Comparison of ENCODE assay signal across 8 cellular contexts in the genomic region with DNA sequence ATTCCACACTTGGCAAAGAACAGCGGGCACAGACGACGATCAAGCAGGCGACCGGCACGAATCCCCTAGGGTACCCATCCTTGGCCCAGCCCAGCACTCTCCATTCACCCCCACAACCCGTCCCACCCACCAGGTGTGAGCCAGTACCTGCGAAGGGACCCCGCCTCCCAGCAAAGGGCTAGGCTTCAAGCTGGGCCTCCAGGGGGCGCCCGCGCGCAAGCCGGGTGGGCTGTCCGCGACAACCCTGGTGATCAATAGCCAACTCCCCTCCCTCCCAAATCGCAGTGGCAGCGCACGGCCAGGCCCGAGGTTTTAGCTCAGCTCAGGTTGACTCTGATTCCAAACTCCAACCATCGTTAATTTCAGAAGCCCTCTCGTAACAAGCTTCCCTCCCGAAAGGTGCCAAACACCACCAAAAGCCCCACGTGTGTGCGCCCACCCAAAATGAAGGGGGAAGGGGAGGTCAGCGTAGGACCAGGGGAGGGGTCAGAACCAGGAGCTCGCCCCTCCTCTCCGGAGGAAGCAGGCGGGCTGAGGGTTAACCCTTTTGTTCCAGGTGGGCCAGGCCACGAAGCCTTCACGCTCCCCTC. TPM values are rescaled to one million over a fixed set of nuclear protein-coding genes. Genes with fewer than 3 reads are reported as not detected.
DNase-seq lines count a peak whose midpoint lies in the region; ATAC-seq and TF ChIP-seq lines count a peak whose summit lies in the region.

No MANE protein-coding gene starts in this region.

- no peaks in the 10 kb centered on the region for H3K9me3 Mint-ChIP-seq in neural progenitor cell

- H3K4me1 ChIP-seq in esophagus squamous epithelium = peaks cover 11 to 28% (median 17%) of the 10 kb centered on the region in 3 donors
- peaks cover 63% of the 10 kb centered on the region for H3K4me1 ChIP-seq in neural progenitor cell
- H3K4me1 ChIP-seq in subcutaneous abdominal adipose tissue (ENCODE audit: control insufficient read depth in 5 of 5, insufficient read depth in 5 of 5, low read length in 5 of 5) = peaks cover 0 to 28% (median 24%) of the 10 kb centered on the region in 5 donors

- peaks cover 4% of the 10 kb centered on the region for H3K36me3 Mint-ChIP-seq in neural progenitor cell

- intact Hi-C loops in esophagus squamous epithelium (cut with DNase I) = loop anchor here (10.0 kb wide), 1 partner anchor 285 kb away; no protein-coding TSS in a partner anchor

- H3K27ac ChIP-seq in esophagus squamous epithelium = no peak overlapping the region
- H3K27ac ChIP-seq in neural progenitor cell = peak overlapping the region; percentile 97
- H3K27ac ChIP-seq in subcutaneous abdominal adipose tissue (ENCODE audit: low read depth, low read length) = no peak overlapping the region

- peaks cover 81% of the 10 kb centered on the region for H3K79me2 ChIP-seq in neural progenitor cell (ENCODE audit: low read depth)

- H2AFZ ChIP-seq in neural progenitor cell (replicated peaks) = no peak overlapping the region

- H3K4me3 Mint-ChIP-seq in neural progenitor cell = peak overlapping the region; percentile 99

- H4K20me1 ChIP-seq in neural progenitor cell (ENCODE audit: low read depth) = peaks cover 49% of the 10 kb centered on the region

- peak overlapping the region; percentile 93 for H3K4me2 ChIP-seq in neural progenitor cell

- H3K36me3 ChIP-seq in esophagus squamous epithelium (no peaks in the 10 kb centered on the region), neural progenitor cell (no peaks in the 10 kb centered on the region), subcutaneous abdominal adipose tissue (ENCODE audit: control insufficient read depth in 5 of 5, insufficient read depth in 5 of 5, low read length in 5 of 5) (no peaks in the 10 kb centered on the region)

- H3K9ac ChIP-seq in neural progenitor cell = no peak overlapping the region
- H3K9ac ChIP-seq in subcutaneous abdominal adipose tissue (ENCODE audit: low read length in 5 of 5) = peak overlapping the region in 1 of 5 donors; percentile 68

- no peak for TF ChIP-seq POLR2A in esophagus squamous epithelium (IDR thresholded peaks at IDR 0.05)

- H3F3A ChIP-seq in neural progenitor cell (ENCODE audit: low read depth) = peaks cover 77% of the 10 kb centered on the region

- peak; percentile 62 for ATAC-seq in GM21423 (IDR thresholded peaks at IDR 0.05; ENCODE audit: unreplicated experiment)
- ATAC-seq in GM19324 (IDR thresholded peaks at IDR 0.05; ENCODE audit: low FRiP score, unreplicated experiment) = no peak

- WGBS in esophagus squamous epithelium, 2 donors = 0% methylated on average over 2 to 3 of the region's 31 CpGs

- peaks cover 2% of the 10 kb centered on the region for H3K27me3 Mint-ChIP-seq in neural progenitor cell (ENCODE audit: insufficient read depth, low read depth)

- H3K9me3 ChIP-seq in esophagus squamous epithelium (no peaks in the 10 kb centered on the region), neural progenitor cell (ENCODE audit: low read depth) (no peaks in the 10 kb centered on the region), subcutaneous abdominal adipose tissue (ENCODE audit: control insufficient read depth in 5 of 5, low read length in 5 of 5) (no peaks in the 10 kb centered on the region)

- H3K4me1 Mint-ChIP-seq in neural progenitor cell = peaks cover 54% of the 10 kb centered on the region

- DNase-seq in ACHN (peak; percentile 32), NCI-H774 (lab: John Stamatoyannopoulos, UW) (peak; percentile 51), esophagus squamous epithelium (lab: John Stamatoyannopoulos, UW) (no peak), neural progenitor cell (ENCODE audit: low spot score) (peak; percentile 93)
- DNase-seq in activated T-cell treated with anti-CD3 and anti-CD28 coated beads, Interleukin-2, amount 50 U/mL, for 1 hour = peak; percentile 58

- in situ Hi-C loops in ACHN (cut with HindIII; ENCODE audit: low pct_ligation_motif_present, low pct_unique_long_range_greater_than_20kb, low sequenced_read_pairs) = no loop called here

- H3K4me3 ChIP-seq in esophagus squamous epithelium (peak overlapping the region; percentile 25 to 66 (median 45)), neural progenitor cell (peak overlapping the region; percentile 97), subcutaneous abdominal adipose tissue (ENCODE audit: low read depth in 1 of 5, low read length in 5 of 5) (peak overlapping the region; percentile 46 to 72 (median 62))

- H3K27ac Mint-ChIP-seq in neural progenitor cell = peak overlapping the region; percentile 17

- peak; percentile 16 to 86 (median 66) for TF ChIP-seq CTCF in esophagus squamous epithelium (IDR thresholded peaks at IDR 0.05)
- TF ChIP-seq CTCF in neural progenitor cell (IDR thresholded peaks at IDR 0.05) = peak; percentile 96

- peaks cover 0 to 67% (median 6%) of the 10 kb centered on the region in 4 donors for H3K27me3 ChIP-seq in esophagus squamous epithelium
- no peaks in the 10 kb centered on the region for H3K27me3 ChIP-seq in neural progenitor cell
- peaks cover 0 to 23% (median 10%) of the 10 kb centered on the region in 5 donors for H3K27me3 ChIP-seq in subcutaneous abdominal adipose tissue (ENCODE audit: control insufficient read depth in 5 of 5, insufficient read depth in 4 of 5, low read length in 5 of 5)

RNA-seq across cellular contexts. Expression of a gene that starts 2.1 kb away (rescaled TPM):
- total RNA-seq in esophagus squamous epithelium (under 1 TPM in 3 of 4 donors, not detected in 1; 0.04 to 0.76 (median 0.26) TPM), neural progenitor cell (ENCODE audit: low replicate concordance) (219 and 274 TPM in 2 replicates)

RNA-seq across cellular contexts. Expression of a gene that starts 32.0 kb away (rescaled TPM):
- total RNA-seq in esophagus squamous epithelium (10 to 100 TPM; 17.6 to 28.2 (median 19.5) TPM), neural progenitor cell (ENCODE audit: low replicate concordance) (17.6 and 18.2 TPM in 2 replicates)

Comparison
In these comparisons a context has a peak if more than half of its experiments do, and no peak if none do; other contexts are left out.
1. H3K4me3 ChIP-seq: peak in every context shown above with its lines; median percentile 97 in neural progenitor cell; 62 in subcutaneous abdominal adipose tissue; 45 in esophagus squamous epithelium.
2. RNA of a gene that starts 2.1 kb away (total RNA-seq): 219 to 274 TPM in neural progenitor cell; 0.04 to 0.76 TPM in esophagus squamous epithelium; every median in the first group is over 100 times any median in the second.